8 cellular contexts compared by ENCODE assay signal in the genomic region with DNA sequence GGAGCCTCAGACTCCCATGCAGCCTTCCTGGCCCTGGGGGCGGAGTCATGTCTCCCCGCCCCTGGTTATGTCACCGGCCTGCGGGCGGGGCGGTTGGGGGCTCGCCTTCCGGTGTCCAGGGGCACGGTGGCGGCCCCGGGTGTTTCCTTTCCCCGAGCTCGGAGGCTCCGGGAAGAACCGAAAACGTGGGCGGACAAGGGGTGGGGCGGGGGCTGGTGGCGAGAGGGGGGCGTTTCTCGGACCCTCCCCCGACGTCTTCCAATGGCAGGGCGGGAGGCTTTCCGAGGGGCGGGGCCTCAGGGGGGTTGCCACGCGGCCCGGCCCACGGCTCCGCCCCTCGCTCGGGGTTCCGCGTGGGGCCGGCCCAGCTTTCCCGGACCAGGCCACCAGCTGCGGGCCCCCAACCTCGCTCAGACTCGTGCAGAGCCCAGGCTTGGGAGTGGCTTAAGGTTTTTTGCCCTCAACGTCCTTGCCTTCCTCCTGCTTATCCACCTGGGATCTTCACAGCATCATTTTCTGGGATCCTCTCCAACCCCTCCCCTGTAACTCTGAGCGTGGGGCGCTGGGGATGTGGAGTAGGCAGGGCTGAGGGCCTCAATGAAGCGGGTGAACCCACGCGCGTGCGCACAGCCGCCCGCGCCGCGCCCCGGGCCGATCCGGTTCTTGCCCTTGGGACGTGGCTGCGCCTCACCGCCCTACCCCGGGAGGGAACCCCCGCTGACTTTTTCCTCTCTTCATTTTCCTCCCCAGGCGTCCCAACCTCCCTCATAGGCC. TPM values are rescaled to one million over a fixed set of nuclear protein-coding genes. Genes with fewer than 3 reads are reported as not detected.
A peak's percentile ranks its signal among the peaks of the same experiment; 100 is the strongest.
DNase-seq lines count a peak whose midpoint lies in the region; ATAC-seq and TF ChIP-seq lines count a peak whose summit lies in the region.

No MANE protein-coding gene starts in this region.

- H3K36me3 ChIP-seq in Karpas-422 (ENCODE audit: insufficient read depth, low read length) (no peaks in the 10 kb centered on the region), SJCRH30 (no peaks in the 10 kb centered on the region), mammary epithelial cell (ENCODE audit: insufficient read depth, low read length) (no peaks in the 10 kb centered on the region)

- H3K27ac ChIP-seq in Karpas-422 (ENCODE audit: low read length) = peak overlapping the region; percentile 64
- peak overlapping the region; percentile 83 for H3K27ac ChIP-seq in SJCRH30
- H3K27ac ChIP-seq in mammary epithelial cell (ENCODE audit: insufficient read depth, low read depth, low read length) = no peak overlapping the region
- H3K27ac ChIP-seq in layer of hippocampus (ENCODE audit: low read depth, low read length) = peak overlapping the region; percentile 79

- H3K4me3 ChIP-seq in Karpas-422 (ENCODE audit: low read length) (peak overlapping the region; percentile 66), SJCRH30 (peak overlapping the region; percentile 88), mammary epithelial cell (replicated peaks in 1 of 3; ENCODE audit: insufficient read depth in 1 of 3, low read depth in 2 of 3, low read length in 3 of 3) (peak overlapping the region in 2 of 3 experiments; percentile 2 to 25)

- ATAC-seq in GM21786 (IDR thresholded peaks at IDR 0.05; ENCODE audit: unreplicated experiment) = peak; percentile 63

- H2AFZ ChIP-seq in Karpas-422 (ENCODE audit: low read length) (peak overlapping the region; percentile 78), mammary epithelial cell (ENCODE audit: low read depth, low read length) (peak overlapping the region; percentile 0)

- H3K9ac ChIP-seq in Karpas-422 (ENCODE audit: low read length) (peak overlapping the region; percentile 87), mammary epithelial cell (ENCODE audit: insufficient read depth, low read length) (no peak overlapping the region)

- H3K27me3 ChIP-seq in Karpas-422 (ENCODE audit: low read length) (no peaks in the 10 kb centered on the region), SJCRH30 (no peaks in the 10 kb centered on the region), mammary epithelial cell (ENCODE audit: insufficient read depth, low read length) (peaks cover 55% of the 10 kb centered on the region), layer of hippocampus (ENCODE audit: control insufficient read depth, insufficient read depth, low read length) (peaks cover 30% of the 10 kb centered on the region)

- 34% methylated on average over 12 of the region's 62 CpGs for WGBS in mammary epithelial cell (ENCODE audit: low coverage, missing lambda C conversion rate)

- peaks cover 20% of the 10 kb centered on the region for H3K4me1 ChIP-seq in Karpas-422 (ENCODE audit: low read length)
- H3K4me1 ChIP-seq in SJCRH30 = no peaks in the 10 kb centered on the region
- peaks cover 10% of the 10 kb centered on the region for H3K4me1 ChIP-seq in mammary epithelial cell (ENCODE audit: insufficient read depth, low read length)

- dilution Hi-C loops in mammary epithelial cell (cut with HindIII; ENCODE audit: low sequenced_read_pairs) = no loop called here

- no peak for TF ChIP-seq CTCF in mammary epithelial cell (conservative IDR thresholded peaks at IDR 0.05 in 1 of 2, IDR thresholded peaks at IDR 0.05 in 1 of 2; ENCODE audit: extremely low read depth in 1 of 2, insufficient read depth in 1 of 2, low read depth in 1 of 2, low read length in 2 of 2)

- no TSS peak for BruUV-seq in mammary epithelial cell (replicated peaks; lab: Mats Ljungman, UMichigan)

- in situ Hi-C loops in G401 (cut with HindIII; ENCODE audit: low sequenced_read_pairs) (no loop called here), mammary epithelial cell (cut with MboI; ENCODE audit: low sequenced_read_pairs in 2 of 2) (no loop called here)

- H3K79me2 ChIP-seq in Karpas-422 (ENCODE audit: low read length) = no peaks in the 10 kb centered on the region
- no peaks in the 10 kb centered on the region for H3K79me2 ChIP-seq in mammary epithelial cell (ENCODE audit: insufficient read depth, low read length)

- CTCF ChIA-PET in mammary epithelial cell (lab: Charles Lee; ENCODE audit: low non-redundant PET) = no interaction called here

- intact Hi-C loops in mammary epithelial cell (cut with micrococcal nuclease) = loop anchor here (5.0 to 10.0 kb wide), 2 partner anchors 334 to 587 kb away; no protein-coding TSS in a partner anchor

- H3K4me2 ChIP-seq in Karpas-422 (ENCODE audit: low read depth, low read length, poor library complexity, severe bottlenecking) = peak overlapping the region; percentile 76
- H3K4me2 ChIP-seq in mammary epithelial cell (ENCODE audit: insufficient read depth, low read depth, low read length) = peak overlapping the region; percentile 66

- DNase-seq in G401 (ENCODE audit: low spot score) = peak; percentile 90
- peak; percentile 96 for DNase-seq in Karpas-422
- DNase-seq in SJCRH30 = peak; percentile 92 to 94
- peak; percentile 80 for DNase-seq in mammary epithelial cell
- DNase-seq in stimulated activated CD4-positive, alpha-beta T cell treated with anti-CD3 and anti-CD28 coated beads, Interleukin-4, amount 100 ng/mL, for 24 hours = peak; percentile 44
- no peak for DNase-seq in globus pallidus (ENCODE audit: low spot score)

- H4K20me1 ChIP-seq in Karpas-422 (ENCODE audit: insufficient read depth, low read depth, low read length) = no peaks in the 10 kb centered on the region
- H4K20me1 ChIP-seq in mammary epithelial cell (ENCODE audit: insufficient read depth, low read length) = no peaks in the 10 kb centered on the region

- H3K9me3 ChIP-seq in Karpas-422 (ENCODE audit: low read length) (no peaks in the 10 kb centered on the region), SJCRH30 (replicated peaks) (no peaks in the 10 kb centered on the region), mammary epithelial cell (replicated peaks; ENCODE audit: insufficient read depth, low read length) (peaks cover 9% of the 10 kb centered on the region)

- no peaks in the 10 kb centered on the region for H3K9me2 ChIP-seq in Karpas-422 (replicated peaks; ENCODE audit: insufficient read depth, low read length)

RNA-seq across cellular contexts. Expression of a gene that starts 2.1 kb away (rescaled TPM):
- total RNA-seq in G401 (2014; rRNA removed; shearing (Covaris generic)) = not detected in 2 replicates
- total RNA-seq in Karpas-422 (2014; rRNA removed; shearing (Covaris generic); ENCODE audit: low replicate concordance) = 6.3 and 7.9 TPM in 2 replicates
- total RNA-seq in SJCRH30 (2014; rRNA removed; shearing (Covaris generic)) = 110 and 114 TPM in 2 replicates
- total RNA-seq in mammary epithelial cell = 1 to 10 TPM in 1 of 2 donors, under 1 TPM in 1; 0.17 to 4.2 TPM
- polyA plus RNA-seq in mammary epithelial cell = not detected
- polyA minus RNA-seq in mammary epithelial cell = not detected

Comparison
In these comparisons a context has a peak if more than half of its experiments do, and no peak if none do; other contexts are left out.
1. H3K4me3 ChIP-seq: peak in every context shown above with its lines; median percentile 88 in SJCRH30; 66 in Karpas-422; 14 in mammary epithelial cell.
2. RNA of a gene that starts 2.1 kb away (total RNA-seq): 110 to 114 TPM in SJCRH30; 6.3 to 7.9 TPM in Karpas-422, 0.17 to 4.2 TPM in mammary epithelial cell and not detected in G401; every median in the first group is over 10 times any median in the second.